ENCODE assay signal across 1 cellular context in genomic region chr16:77833906-77834599, GRCh38.
TF ChIP-seq lines count a peak whose summit lies in the region.

No MANE protein-coding gene starts in this region.

TF ChIP-seq in HepG2, 621 proteins besides CTCF, POLR2A, EP300 and RAD21 (continued from another document):
- TF ChIP-seq DRAP1 (CRISPR knock-in tag; IDR thresholded peaks at IDR 0.05) = no peak
